In the genomic region with DNA sequence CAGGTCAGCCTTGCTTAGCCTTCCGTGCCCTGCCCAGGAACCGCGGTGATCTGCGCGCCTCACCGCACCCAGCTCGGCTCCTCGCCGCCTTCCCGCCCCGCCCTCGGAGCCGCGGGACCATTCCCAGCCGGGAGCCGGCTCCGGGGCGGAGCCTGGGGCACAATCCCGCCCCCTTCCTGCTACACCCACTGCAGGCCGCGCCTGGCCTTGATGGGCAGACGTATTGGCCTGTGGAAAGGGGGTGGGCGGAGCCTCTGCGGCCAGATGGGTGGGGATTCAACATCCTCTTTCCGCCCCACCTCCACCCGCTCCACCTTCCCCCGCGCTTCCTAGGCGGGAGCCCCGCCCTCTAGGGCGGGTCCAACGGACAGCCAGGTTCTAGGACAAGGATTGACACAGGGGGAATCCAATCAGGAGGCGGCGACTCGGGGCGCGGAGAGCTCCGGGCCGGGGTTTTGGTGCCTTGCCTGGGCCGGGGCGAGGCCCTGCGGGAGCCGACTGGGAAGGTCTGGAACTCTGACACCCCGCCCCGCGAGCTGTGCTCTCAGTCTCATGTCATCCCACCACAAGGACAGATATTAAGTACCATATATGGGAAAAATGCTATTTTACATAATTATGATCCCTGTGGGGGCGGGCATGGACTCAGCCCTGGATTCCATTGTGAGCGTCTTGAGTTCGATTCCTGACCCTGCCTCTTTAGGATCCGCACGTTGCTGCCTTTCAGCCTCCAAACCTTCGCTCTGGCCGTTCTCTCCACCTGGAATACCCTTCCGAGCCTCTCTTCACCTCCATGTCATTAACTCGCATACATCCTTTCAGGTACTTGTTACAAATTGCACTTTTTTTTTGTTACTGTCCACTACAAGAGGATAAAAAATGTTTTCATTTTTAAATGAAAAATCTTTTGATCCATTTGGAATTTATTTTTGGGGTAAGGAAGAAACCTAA, we compare ENCODE assay signal across 8 cellular contexts. TPM values are rescaled to one million over a fixed set of nuclear protein-coding genes. Genes with fewer than 3 reads are reported as not detected.
DNase-seq lines count a peak whose midpoint lies in the region; ATAC-seq lines count a peak whose summit lies in the region.

Gene MYH9 (minus strand): TSS at position 54 of the 951 bp plus-strand sequence. CDS start 38,731 bp downstream, outside the sequence.

- H3K36me3 Mint-ChIP-seq in dendritic cell treated with granulocyte-macrophage colony-stimulating factor and Interleukin-4, amounts not matched to agents 40 ng/mL and 50 ng/mL, for 4 days (ENCODE audit: low read depth): peaks cover 39% of the 10 kb centered on the region

- H3K27ac Mint-ChIP-seq in dendritic cell treated with granulocyte-macrophage colony-stimulating factor and Interleukin-4, amounts not matched to agents 40 ng/mL and 50 ng/mL, for 4 days: peak within 1 kb of the TSS; percentile 95

- H3K4me3 Mint-ChIP-seq in dendritic cell treated with granulocyte-macrophage colony-stimulating factor and Interleukin-4, amounts not matched to agents 40 ng/mL and 50 ng/mL, for 4 days: peak within 1 kb of the TSS; percentile 98

- H3K4me1 Mint-ChIP-seq in dendritic cell treated with granulocyte-macrophage colony-stimulating factor and Interleukin-4, amounts not matched to agents 40 ng/mL and 50 ng/mL, for 4 days (ENCODE audit: low read depth): peaks cover 60% of the 10 kb centered on the region

- ATAC-seq in GM19372 (IDR thresholded peaks at IDR 0.05; ENCODE audit: low read depth, unreplicated experiment) (peak; percentile 71), HG03558 (IDR thresholded peaks at IDR 0.05; ENCODE audit: extremely low read depth, unreplicated experiment) (peak; percentile 46), left lobe of liver (peak; percentile 86)

- DNase-seq in C1 segment of cervical spinal cord (lab: John Stamatoyannopoulos, UW) (peak; percentile 91 to 100 (median 98)), NCI-H774 (lab: John Stamatoyannopoulos, UW) (peak; percentile 93), left lobe of liver (ENCODE audit: low spot score) (peak; percentile 100)
- DNase-seq in activated CD4-positive, alpha-beta T cell treated with anti-CD3 and anti-CD28 coated beads, Interleukin-2, amount 50 U/mL, for 4 hours: peak; percentile 98 to 99
- peak; percentile 99 for DNase-seq in stimulated activated CD4-positive, alpha-beta T cell treated with anti-CD3 and anti-CD28 coated beads, Interleukin-2, amount 100 ng/mL, for 4 hours (ENCODE audit: low read depth)

- intact Hi-C loops in dendritic cell treated with granulocyte-macrophage colony-stimulating factor and Interleukin-4, amounts not matched to agents 40 ng/mL and 50 ng/mL, for 4 days (cut with micrococcal nuclease): loop anchor here (5.0 kb wide), 3 partner anchors 56 to 139 kb away; partner anchors contain the start of gene EIF3D

- H3K9me3 Mint-ChIP-seq in dendritic cell treated with granulocyte-macrophage colony-stimulating factor and Interleukin-4, amounts not matched to agents 40 ng/mL and 50 ng/mL, for 4 days: no peaks in the 10 kb centered on the region

- H3K27me3 Mint-ChIP-seq in dendritic cell treated with granulocyte-macrophage colony-stimulating factor and Interleukin-4, amounts not matched to agents 40 ng/mL and 50 ng/mL, for 4 days: no peaks in the 10 kb centered on the region

RNA-seq across cellular contexts. Expression of gene MYH9, which starts in this region (rescaled TPM):
- total RNA-seq in left lobe of liver: 204 TPM

Comparison
In these comparisons a context has a peak if more than half of its experiments do, and no peak if none do; other contexts are left out.
1. Peak in every context shown above with its lines: DNase-seq and ATAC-seq.